In genomic region chr16:53433930-53434435, GRCh38 we compare ENCODE assay signal across 8 cellular contexts. TPM values are rescaled to one million over a fixed set of nuclear protein-coding genes. Genes with fewer than 3 reads are reported as not detected.
DNase-seq lines count a peak whose midpoint lies in the region; ATAC-seq and TF ChIP-seq lines count a peak whose summit lies in the region.

No MANE protein-coding gene starts in this region.

- peaks cover 7% of the 10 kb centered on the region for H3F3A ChIP-seq in SK-N-SH (replicated peaks; ENCODE audit: insufficient read depth)

- no peaks in the 10 kb centered on the region for H3K27me3 ChIP-seq in SK-N-SH (ENCODE audit: insufficient read depth)
- no peaks in the 10 kb centered on the region for H3K27me3 ChIP-seq in thoracic aorta (replicated peaks; ENCODE audit: insufficient read depth)

- no peaks in the 10 kb centered on the region for H4K20me1 ChIP-seq in SK-N-SH (ENCODE audit: insufficient read depth)

- H3K36me3 ChIP-seq in SK-N-SH (replicated peaks in 1 of 2; ENCODE audit: control insufficient read depth in 1 of 2, insufficient read depth in 2 of 2, low read length in 1 of 2) = peaks cover 0 to under 1% of the 10 kb centered on the region in 2 experiments
- H3K36me3 ChIP-seq in thoracic aorta = no peaks in the 10 kb centered on the region

- no peak for TF ChIP-seq EP300 in SK-N-SH (IDR thresholded peaks at IDR 0.05; ENCODE audit: borderline replicate concordance in 1 of 2, low read depth in 1 of 2, low read length in 1 of 2)

- H3K9ac ChIP-seq in SK-N-SH = peak overlapping the region; percentile 87; the same call in 1 of the 2 replicates

- DNase-seq in SK-N-SH (no peak), NCI-H69 (lab: John Stamatoyannopoulos, UW) (peak; percentile 13), cerebellar cortex (ENCODE audit: low spot score) (peak; percentile 78), medulla oblongata (ENCODE audit: extremely low spot score) (peak; percentile 81), thoracic aorta (ENCODE audit: low spot score) (no peak), NCI-H526 treated with DMSO at 0.1 percent for 48 hours (lab: John Stamatoyannopoulos, UW) (no peak)

- H3K9me3 ChIP-seq in SK-N-SH (no peaks in the 10 kb centered on the region), thoracic aorta (no peaks in the 10 kb centered on the region)

- H3K4me1 ChIP-seq in SK-N-SH (ENCODE audit: control insufficient read depth in 1 of 2, insufficient read depth in 2 of 2, low read depth in 1 of 2, low read length in 1 of 2) (peaks cover 9 to 11% of the 10 kb centered on the region in 2 experiments; a peak in 3 of 4 replicates), thoracic aorta (ENCODE audit: control insufficient read depth in 1 of 2, low read depth in 2 of 2) (peaks cover 9 to 21% of the 10 kb centered on the region in 2 donors)

- CTCF ChIA-PET in SK-N-SH (lab: Yijun Ruan, JAX) = no interaction called here

- POLR2A ChIA-PET in SK-N-SH (lab: Yijun Ruan, JAX) = interaction anchor here (3.4 kb wide), 1 partner anchor 69 kb away, joined by 18 read pairs; the partner anchor contains the start of gene AKTIP

- no peak for TF ChIP-seq CTCF in SK-N-SH (IDR thresholded peaks at IDR 0.05)
- no peak for TF ChIP-seq CTCF in thoracic aorta (IDR thresholded peaks at IDR 0.05)

- peak overlapping the region; percentile 97 for H2AFZ ChIP-seq in SK-N-SH (ENCODE audit: low read depth)

- H3K27ac ChIP-seq in SK-N-SH (ENCODE audit: low read depth in 2 of 2, low read length in 1 of 2) (peak overlapping the region in 1 of 2 experiments; percentile 60; a peak in 1 of 4 replicates), thoracic aorta (peak overlapping the region; percentile 92 to 98)

- H3K79me2 ChIP-seq in SK-N-SH (ENCODE audit: insufficient read depth) = peaks cover 45% of the 10 kb centered on the region

- TF ChIP-seq RAD21 in SK-N-SH (IDR thresholded peaks at IDR 0.05; ENCODE audit: low read length) = no peak

- H3K4me3 ChIP-seq in SK-N-SH (ENCODE audit: low read depth in 2 of 2, low read length in 1 of 2) = peak overlapping the region; percentile 87 to 88
- peak overlapping the region; percentile 99 for H3K4me3 ChIP-seq in thoracic aorta

- ATAC-seq in SK-N-SH treated with all-trans-retinoic acid at 6 μM for 48 hours = no peak
- peak; percentile 0 for ATAC-seq in thoracic aorta (ENCODE audit: insufficient number of reproducible peaks, low FRiP score, low read depth)
- ATAC-seq in GM21737 (IDR thresholded peaks at IDR 0.05; ENCODE audit: unreplicated experiment) = no peak

- WGBS in SK-N-SH (ENCODE audit: low lambda C conversion rate) = 22% methylated on average over 18 of the region's 18 CpGs

- H3K9me2 ChIP-seq in SK-N-SH = no peaks in the 10 kb centered on the region

- peak overlapping the region; percentile 92 for H3K4me2 ChIP-seq in SK-N-SH

TF ChIP-seq in SK-N-SH, 30 proteins besides CTCF, POLR2A, EP300 and RAD21 (continues in another document):
- TF ChIP-seq USF2 (IDR thresholded peaks at IDR 0.05; ENCODE audit: borderline replicate concordance, low read depth, low read length) = no peak
- no peak for TF ChIP-seq NFIC (IDR thresholded peaks at IDR 0.05; ENCODE audit: borderline replicate concordance)
- no peak for TF ChIP-seq POLR2AphosphoS5 (IDR thresholded peaks at IDR 0.05; ENCODE audit: low read depth, low read length)
- TF ChIP-seq ELF1 (IDR thresholded peaks at IDR 0.05) = peak; percentile 82
- TF ChIP-seq, protein P1, sequence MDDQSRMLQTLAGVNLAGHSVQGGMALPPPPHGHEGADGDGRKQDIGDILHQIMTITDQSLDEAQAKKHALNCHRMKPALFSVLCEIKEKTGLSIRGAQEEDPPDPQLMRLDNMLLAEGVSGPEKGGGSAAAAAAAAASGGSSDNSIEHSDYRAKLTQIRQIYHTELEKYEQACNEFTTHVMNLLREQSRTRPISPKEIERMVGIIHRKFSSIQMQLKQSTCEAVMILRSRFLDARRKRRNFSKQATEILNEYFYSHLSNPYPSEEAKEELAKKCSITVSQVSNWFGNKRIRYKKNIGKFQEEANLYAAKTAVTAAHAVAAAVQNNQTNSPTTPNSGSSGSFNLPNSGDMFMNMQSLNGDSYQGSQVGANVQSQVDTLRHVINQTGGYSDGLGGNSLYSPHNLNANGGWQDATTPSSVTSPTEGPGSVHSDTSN (IDR thresholded peaks at IDR 0.05) = no peak
- no peak for TF ChIP-seq FOSL2 (IDR thresholded peaks at IDR 0.05; ENCODE audit: borderline replicate concordance, low read depth)
- TF ChIP-seq ZBTB33 (IDR thresholded peaks at IDR 0.05; ENCODE audit: borderline replicate concordance, low read depth) = 0 out of 2 replicates have a peak, but pooled peaks have one; percentile 65
- TF ChIP-seq SMC3 (IDR thresholded peaks at IDR 0.05; ENCODE audit: low read depth, low read length) = no peak
- peak; percentile 82; the same call in 1 of the 2 replicates for TF ChIP-seq NRF1 (IDR thresholded peaks at IDR 0.05; ENCODE audit: low read depth, low read length)
- TF ChIP-seq GABPA (IDR thresholded peaks at IDR 0.05; ENCODE audit: low read depth) = peak; percentile 16; the same call in 1 of the 2 replicates

TF ChIP-seq in SK-N-SH treated with all-trans-retinoic acid at 6 μM for 48 hours, 23 proteins besides CTCF, POLR2A, EP300 and RAD21:
- TF ChIP-seq TCF4 (CRISPR knock-in tag; IDR thresholded peaks at IDR 0.05; ENCODE audit: borderline replicate concordance) (no peak), RARB (CRISPR knock-in tag; IDR thresholded peaks at IDR 0.05) (no peak), POU6F1 (CRISPR knock-in tag; IDR thresholded peaks at IDR 0.05; ENCODE audit: borderline replicate concordance, low read depth) (no peak), BACH2 (CRISPR knock-in tag; IDR thresholded peaks at IDR 0.05; ENCODE audit: borderline replicate concordance) (no peak), ZNF8 (CRISPR knock-in tag; IDR thresholded peaks at IDR 0.05) (no peak)

RNA-seq across cellular contexts. Expression of gene RBL2, which starts 0.3 kb away (rescaled TPM):
- polyA plus RNA-seq in SK-N-SH (2012; rRNA removed) = 28.0 and 42.8 TPM in 2 replicates
- polyA plus RNA-seq in SK-N-SH (2012; cell fraction: cytosol; rRNA removed) = 24.6 and 26.8 TPM in 2 replicates
- 86.6 and 127 TPM in 2 replicates for polyA plus RNA-seq in SK-N-SH (2012; cell fraction: nucleus; rRNA removed)
- total RNA-seq in thoracic aorta = 100 to 1,000 TPM in 1 of 2 donors, 10 to 100 TPM in 1; 75.8 to 127 TPM

Comparison
In these comparisons a context has a peak if more than half of its experiments do, and no peak if none do; other contexts are left out.
1. DNase-seq: peak in NCI-H69 (single experiment), cerebellar cortex (single experiment) and medulla oblongata (single experiment); none in SK-N-SH (single experiment), thoracic aorta (single experiment) and NCI-H526 treated with DMSO at 0.1 percent for 48 hours (single experiment).